In the genomic region with DNA sequence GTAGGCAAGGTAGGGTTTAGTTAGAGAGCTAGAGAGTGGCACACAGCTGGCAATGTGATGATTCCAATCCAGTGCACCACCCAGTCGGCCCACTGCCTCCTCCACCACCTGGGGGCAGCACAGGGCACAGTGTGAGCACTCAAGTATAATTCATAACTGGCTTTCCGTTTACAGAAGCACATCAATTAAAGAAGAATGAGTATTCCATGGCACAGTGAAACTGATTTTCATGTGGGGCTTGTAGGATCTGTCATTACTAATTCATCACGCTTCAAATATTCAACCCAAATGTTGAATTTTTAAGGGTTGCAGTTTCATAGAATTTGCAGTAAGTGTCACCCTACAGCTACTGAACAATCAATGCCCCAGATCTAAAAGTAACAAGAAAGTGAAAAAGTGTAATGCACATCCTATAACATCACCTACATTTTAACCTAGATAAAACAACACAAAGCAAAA, we compare ENCODE assay signal across 8 cellular contexts.
DNase-seq lines count a peak whose midpoint lies in the region; ATAC-seq, FAIRE-seq and TF ChIP-seq lines count a peak whose summit lies in the region.

No MANE protein-coding gene starts in this region.

- H3K4me1 ChIP-seq in Peyer's patch (no peaks in the 10 kb centered on the region), foreskin keratinocyte (no peaks in the 10 kb centered on the region), ovary (ENCODE audit: insufficient read depth) (no peaks in the 10 kb centered on the region), tibial artery (no peaks in the 10 kb centered on the region)

- H3K27me3 Mint-ChIP-seq in activated T-helper 1 cell treated with anti-CD3 and anti-CD28 coated beads, Interleukin-12 subunit alpha, Interleukin-12 subunit beta, Interleukin-2, Interleukin-4 antibody, amounts not matched to agents 30 ng/mL and 10 ng/mL and 1 ng/mL, durations not matched to agents 14 hours and 24 hours and 36 hours (ENCODE audit: insufficient read depth), result peaks cover 6% of the 10 kb centered on the region

- no peak overlapping the region for H3K4me3 Mint-ChIP-seq in activated T-helper 1 cell treated with anti-CD3 and anti-CD28 coated beads, Interleukin-12 subunit alpha, Interleukin-12 subunit beta, Interleukin-2, Interleukin-4 antibody, amounts not matched to agents 30 ng/mL and 10 ng/mL and 1 ng/mL, durations not matched to agents 14 hours and 24 hours and 36 hours

- no peak for TF ChIP-seq EP300 in ovary (IDR thresholded peaks at IDR 0.05)

- TF ChIP-seq POLR2A in Peyer's patch (IDR thresholded peaks at IDR 0.05) (no peak), ovary (IDR thresholded peaks at IDR 0.05) (no peak)

- WGBS in ovary, 3 donors, result 0 to 2% (median 1%) methylated on average over 3 of the region's 3 CpGs

- TF ChIP-seq CTCF in Peyer's patch (IDR thresholded peaks at IDR 0.05) (peak; percentile 40 to 72 (median 59)), foreskin keratinocyte (conservative IDR thresholded peaks at IDR 0.05) (peak; percentile 77), ovary (IDR thresholded peaks at IDR 0.05) (peak; percentile 75 to 83 (median 77)), tibial artery (IDR thresholded peaks at IDR 0.05) (peak; percentile 62 to 73)

- H3K27ac Mint-ChIP-seq in activated T-helper 1 cell treated with anti-CD3 and anti-CD28 coated beads, Interleukin-12 subunit alpha, Interleukin-12 subunit beta, Interleukin-2, Interleukin-4 antibody, amounts not matched to agents 30 ng/mL and 10 ng/mL and 1 ng/mL, durations not matched to agents 14 hours and 24 hours and 36 hours, result no peak overlapping the region

- no peaks in the 10 kb centered on the region for H3K9me3 ChIP-seq in Peyer's patch
- no peaks in the 10 kb centered on the region for H3K9me3 ChIP-seq in ovary
- no peaks in the 10 kb centered on the region for H3K9me3 ChIP-seq in tibial artery

- H3K36me3 Mint-ChIP-seq in activated T-helper 1 cell treated with anti-CD3 and anti-CD28 coated beads, Interleukin-12 subunit alpha, Interleukin-12 subunit beta, Interleukin-2, Interleukin-4 antibody, amounts not matched to agents 30 ng/mL and 10 ng/mL and 1 ng/mL, durations not matched to agents 14 hours and 24 hours and 36 hours (ENCODE audit: low read depth), result no peaks in the 10 kb centered on the region

- no peaks in the 10 kb centered on the region for H3K27me3 ChIP-seq in Peyer's patch
- H3K27me3 ChIP-seq in foreskin keratinocyte, result peaks cover 3% of the 10 kb centered on the region
- no peaks in the 10 kb centered on the region for H3K27me3 ChIP-seq in ovary
- H3K27me3 ChIP-seq in tibial artery, result peaks cover 0 to 18% of the 10 kb centered on the region in 2 donors

- H3K4me3 ChIP-seq in Peyer's patch (no peak overlapping the region), ovary (no peak overlapping the region), tibial artery (no peak overlapping the region)

- no peaks in the 10 kb centered on the region for H3K36me3 ChIP-seq in Peyer's patch
- no peaks in the 10 kb centered on the region for H3K36me3 ChIP-seq in ovary
- H3K36me3 ChIP-seq in tibial artery, result no peaks in the 10 kb centered on the region

- peak; percentile 77 for FAIRE-seq in HTR-8/SVneo (lab: Jason Lieb, UNC)

- DNase-seq in DMS 273 (lab: John Stamatoyannopoulos, UW; ENCODE audit: unreplicated experiment), result peak; percentile 91
- DNase-seq in HTR-8/SVneo (ENCODE audit: insufficient read length, low spot score), result peak; percentile 14
- peak; percentile 70 to 85 (median 78) for DNase-seq in Peyer's patch
- DNase-seq in activated T-helper 1 cell treated with anti-CD3 and anti-CD28 coated beads, Interleukin-12 subunit alpha, Interleukin-12 subunit beta, Interleukin-2, Interleukin-4 antibody, amounts not matched to agents 30 ng/mL and 10 ng/mL and 1 ng/mL, durations not matched to agents 14 hours and 24 hours and 36 hours (ENCODE audit: low spot score), result peak; percentile 57
- DNase-seq in foreskin keratinocyte, result peak in 1 of 2 donors; percentile 34
- DNase-seq in ovary, result peak; percentile 67 to 84 (median 79)
- DNase-seq in tibial artery, result peak; percentile 68 to 70

- H3K9me3 Mint-ChIP-seq in activated T-helper 1 cell treated with anti-CD3 and anti-CD28 coated beads, Interleukin-12 subunit alpha, Interleukin-12 subunit beta, Interleukin-2, Interleukin-4 antibody, amounts not matched to agents 30 ng/mL and 10 ng/mL and 1 ng/mL, durations not matched to agents 14 hours and 24 hours and 36 hours, result no peaks in the 10 kb centered on the region

- H3K27ac ChIP-seq in Peyer's patch (no peak overlapping the region), foreskin keratinocyte (no peak overlapping the region), ovary (no peak overlapping the region), tibial artery (no peak overlapping the region)

- ATAC-seq in GM21381 (IDR thresholded peaks at IDR 0.05; ENCODE audit: unreplicated experiment) (peak; percentile 72), foreskin keratinocyte (peak; percentile 87)

- H3K4me1 Mint-ChIP-seq in activated T-helper 1 cell treated with anti-CD3 and anti-CD28 coated beads, Interleukin-12 subunit alpha, Interleukin-12 subunit beta, Interleukin-2, Interleukin-4 antibody, amounts not matched to agents 30 ng/mL and 10 ng/mL and 1 ng/mL, durations not matched to agents 14 hours and 24 hours and 36 hours (ENCODE audit: low read depth), result peaks cover 8% of the 10 kb centered on the region

- intact Hi-C loops in activated T-helper 1 cell treated with anti-CD3 and anti-CD28 coated beads, Interleukin-12 subunit alpha, Interleukin-12 subunit beta, Interleukin-2, Interleukin-4 antibody, amounts not matched to agents 30 ng/mL and 10 ng/mL and 1 ng/mL, durations not matched to agents 14 hours and 24 hours and 36 hours (cut with micrococcal nuclease), result loop anchor here (1.0 to 5.0 kb wide), 5 partner anchors 68 to 797 kb away; a partner anchor contains a TSS
- intact Hi-C loops in ovary (cut with DNase I) (loop anchor here (2.0 to 10.0 kb wide), 4 partner anchors 150 to 213 kb away; a partner anchor contains a TSS), tibial artery (cut with DNase I; ENCODE audit: low total_unique reads) (loop anchor here (10.0 kb wide), 1 partner anchor 210 kb away; no protein-coding TSS in a partner anchor)
